In genomic region chr15:53212785-53213184, GRCh38 we compare ENCODE assay signal across 2 cellular contexts.
TF ChIP-seq lines count a peak whose summit lies in the region.

No MANE protein-coding gene starts in this region.

TF ChIP-seq in H1, 55 proteins besides CTCF, POLR2A, EP300 and RAD21:
- no peak for TF ChIP-seq POLR2AphosphoS5 (IDR thresholded peaks at IDR 0.05; ENCODE audit: low read depth, low read length)
- no peak for TF ChIP-seq NRF1 (IDR thresholded peaks at IDR 0.05; ENCODE audit: low read depth, low read length)
- TF ChIP-seq HDAC2 (IDR thresholded peaks at IDR 0.05; ENCODE audit: borderline replicate concordance in 1 of 2, low read depth in 2 of 2, low read length in 2 of 2): no peak
- TF ChIP-seq CBX8 (IDR thresholded peaks at IDR 0.05; ENCODE audit: borderline replicate concordance, low read depth, low read length): no peak
- TF ChIP-seq CEBPB (IDR thresholded peaks at IDR 0.05; ENCODE audit: low read depth, low read length): no peak
- no peak for TF ChIP-seq CTBP2 (IDR thresholded peaks at IDR 0.05; ENCODE audit: borderline replicate concordance, insufficient read depth, insufficient read length, low read length)
- TF ChIP-seq HDAC6 (IDR thresholded peaks at IDR 0.05; ENCODE audit: low read depth, low read length): no peak
- TF ChIP-seq TBP (IDR thresholded peaks at IDR 0.05; ENCODE audit: low read depth, low read length): no peak
- TF ChIP-seq ATF3 (IDR thresholded peaks at IDR 0.05; ENCODE audit: insufficient read depth, low read depth, low read length): no peak
- no peak for TF ChIP-seq KDM4A (IDR thresholded peaks at IDR 0.05; ENCODE audit: low read depth, low read length, severe bottlenecking)

TF ChIP-seq in HepG2, 621 proteins besides CTCF, POLR2A, EP300 and RAD21 (continued from another document):
- TF ChIP-seq ZMYM4 (CRISPR knock-in tag; IDR thresholded peaks at IDR 0.05): peak; percentile 31; the same call in 1 of the 2 replicates
TF ChIP-seq in HepG2: peak in this region for 1.
